13 cellular contexts compared by ENCODE assay signal in genomic region chr17:60372790-60373483, GRCh38. TPM values are rescaled to one million over a fixed set of nuclear protein-coding genes. Genes with fewer than 3 reads are reported as not detected.
DNase-seq lines count a peak whose midpoint lies in the region; ATAC-seq and TF ChIP-seq lines count a peak whose summit lies in the region.
"Had no signal": no experiment of that assay in that cellular context is flagged by ENCODE, and none has a peak within 500 bp of the region (broad histone marks: within the 10 kb centered on the region; RNA-seq: fewer than 3 reads in every experiment).

No MANE protein-coding gene starts in this region.

- H3K9me3 ChIP-seq in GM23248 (ENCODE audit: low read depth) = no peaks in the 10 kb centered on the region
- no peaks in the 10 kb centered on the region for H3K9me3 ChIP-seq in thyroid gland
- H3K9me3 ChIP-seq: SJCRH30 had no signal

- peak overlapping the region; percentile 14; the same call in 1 of the 2 replicates for H3K9ac ChIP-seq in GM23248

- H3F3A ChIP-seq in GM23248 (ENCODE audit: insufficient read depth) = peaks cover 4% of the 10 kb centered on the region; the same call in 1 of the 2 replicates

- H3K27me3 ChIP-seq in GM23248 (replicated peaks; ENCODE audit: insufficient read depth) (no peaks in the 10 kb centered on the region), thyroid gland (no peaks in the 10 kb centered on the region)
- H3K27me3 ChIP-seq: SJCRH30 had no signal

- intact Hi-C loops in thyroid gland (cut with DNase I) = no loop called here

- H3K79me2 ChIP-seq in GM23248 (ENCODE audit: insufficient read depth) = peaks cover 91% of the 10 kb centered on the region

- CTCF ChIA-PET in RWPE1 (lab: Yijun Ruan, JAX) = interaction anchor here (0.6 to 1.4 kb wide), 2 partner anchors 10 to 262 kb away, joined by 3 to 7 read pairs; no protein-coding TSS in a partner anchor

- POLR2A ChIA-PET in RWPE1 (lab: Yijun Ruan, JAX; ENCODE audit: low non-redundant PET) = interaction anchor here (0.7 kb wide), 2 partner anchors 11 to 16 kb away, joined by 3 read pairs; no protein-coding TSS in a partner anchor

- peaks cover 14% of the 10 kb centered on the region for H4K20me1 ChIP-seq in GM23248 (ENCODE audit: insufficient read depth)

- H3K36me3 ChIP-seq in GM23248 (ENCODE audit: low read depth) (0 out of 2 replicates have a peak, but pooled peaks cover 13% of the 10 kb centered on the region), thyroid gland (no peaks in the 10 kb centered on the region)

- peak overlapping the region; percentile 16 for H3K4me2 ChIP-seq in GM23248 (ENCODE audit: unreplicated experiment)

- H3K4me3 ChIP-seq in GM23248 (no peak overlapping the region), fibroblast of the aortic adventitia (ENCODE audit: low read depth, low read length) (no peak overlapping the region), thyroid gland (replicated peaks in 1 of 3) (no peak overlapping the region)
- H3K4me3 ChIP-seq: SJCRH30 had no signal

- H3K27ac ChIP-seq in GM23248 (peak overlapping the region; percentile 78), RWPE1 (peak overlapping the region; percentile 71), thyroid gland (no peak overlapping the region)
- H3K27ac ChIP-seq: SJCRH30 had no signal

- no peak overlapping the region for H2AFZ ChIP-seq in GM23248

- TF ChIP-seq CTCF in RWPE1 (conservative IDR thresholded peaks at IDR 0.05; ENCODE audit: low read depth) (no peak), fibroblast of the aortic adventitia (IDR thresholded peaks at IDR 0.05; ENCODE audit: insufficient read depth, low read length) (no peak), thyroid gland (IDR thresholded peaks at IDR 0.05) (no peak)

- no peaks in the 10 kb centered on the region for H3K9me2 ChIP-seq in GM23248 (ENCODE audit: insufficient read depth)

- no peak for ATAC-seq in GM18517 (IDR thresholded peaks at IDR 0.05; ENCODE audit: unreplicated experiment)
- ATAC-seq: naive thymus-derived CD8-positive, alpha-beta T cell had no signal

- in situ Hi-C loops in GM23248 (cut with MboI) = no loop called here

- WGBS in GM23248 (ENCODE audit: low coverage in 1 of 2, low lambda C conversion rate in 2 of 2, missing lambda C conversion rate in 2 of 2), 2 experiments = 66 to 67% methylated on average over 6 of the region's 6 CpGs
- WGBS in thyroid gland, 2 donors = 92 to 96% methylated on average over 6 of the region's 6 CpGs

- TF ChIP-seq POLR2A in thyroid gland (IDR thresholded peaks at IDR 0.05) = no peak

- H3K4me1 ChIP-seq in GM23248 (ENCODE audit: insufficient read depth) (peaks cover 10% of the 10 kb centered on the region), thyroid gland (no peaks in the 10 kb centered on the region)
- H3K4me1 ChIP-seq: SJCRH30 had no signal

- DNase-seq in A172 (ENCODE audit: low spot score) = peak; percentile 62
- DNase-seq in GM23248 = peak; percentile 87
- peak; percentile 69 for DNase-seq in RWPE1 (ENCODE audit: low spot score)
- DNase-seq in fibroblast of the aortic adventitia (ENCODE audit: low read depth) = peak; percentile 49
- no peak for DNase-seq in NCI-H524 (lab: John Stamatoyannopoulos, UW)
- no peak for DNase-seq in C1 segment of cervical spinal cord (lab: John Stamatoyannopoulos, UW)
- no peak for DNase-seq in thyroid gland
- DNase-seq: naive thymus-derived CD8-positive, alpha-beta T cell; NCI-H2029; SJCRH30; substantia nigra had no signal

RNA-seq across cellular contexts. Expression of gene USP32, which starts 19.0 kb away (rescaled TPM):
- total RNA-seq in A172 (2014; rRNA removed; shearing (Covaris generic)) = 39.0 and 46.2 TPM in 2 replicates
- 30.1 and 33.9 TPM in 2 replicates for total RNA-seq in GM23248 (2014; rRNA removed; shearing (Covaris generic))
- polyA plus RNA-seq in GM23248 (2016; fragmentation: Nextera tagmentation; extraction: Ambion mirVana) = 12.4 and 14.0 TPM in 2 replicates
- 59.1 and 73.2 TPM in 2 replicates for total RNA-seq in fibroblast of the aortic adventitia (ENCODE audit: low replicate concordance)
- total RNA-seq in thyroid gland = 10 to 100 TPM; 49.9 to 76.5 (median 65.0) TPM

RNA-seq across cellular contexts. Expression of gene CHCT1, which starts 49.4 kb away (rescaled TPM):
- 0.53 TPM in 1 of 2 replicates, not detected in the other for total RNA-seq in A172 (2014; rRNA removed; shearing (Covaris generic))
- total RNA-seq in GM23248 (2014; rRNA removed; shearing (Covaris generic)) = not detected in 2 replicates
- polyA plus RNA-seq in GM23248 (2016; fragmentation: Nextera tagmentation; extraction: Ambion mirVana) = not detected in 2 replicates
- total RNA-seq in fibroblast of the aortic adventitia (ENCODE audit: low replicate concordance) (not detected in 2 replicates), thyroid gland (not detected)
- total RNA-seq: cerebellum; naive thymus-derived CD8-positive, alpha-beta T cell; SJCRH30 had no signal
- polyA plus RNA-seq: naive thymus-derived CD8-positive, alpha-beta T cell had no signal

Comparison
In these comparisons a context has a peak if more than half of its experiments do, and no peak if none do; other contexts are left out.
1. DNase-seq: peak in A172 (single experiment), GM23248 (single experiment), RWPE1 (single experiment) and fibroblast of the aortic adventitia (single experiment); none in NCI-H524 (0 of 2), C1 segment of cervical spinal cord (0 of 14) and thyroid gland (0 of 2).
2. H3K27ac ChIP-seq: peak in GM23248 (single experiment) and RWPE1 (single experiment); none in thyroid gland (0 of 3).